Comparison of ENCODE assay signal across 25 cellular contexts in the genomic region with DNA sequence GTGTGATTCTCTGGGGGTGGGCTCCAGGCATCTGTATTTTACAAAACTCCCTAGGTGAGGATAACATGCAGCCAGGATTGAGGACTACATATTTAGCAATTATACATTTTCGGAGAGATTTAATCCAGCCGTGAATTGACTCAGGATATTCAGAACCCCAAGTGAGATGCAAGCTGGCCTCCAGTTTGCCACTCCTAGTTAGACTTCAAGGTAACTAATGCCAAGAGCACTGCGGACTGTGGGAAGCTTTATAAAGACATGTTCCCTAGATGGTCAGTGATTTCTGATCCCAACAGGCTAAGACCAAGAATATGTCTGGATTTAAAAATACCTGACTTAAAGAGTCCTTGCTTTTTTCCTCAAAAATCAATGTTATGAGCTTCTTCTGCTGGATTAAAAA.
"Had no signal": no experiment of that assay in that cellular context is flagged by ENCODE, and none has a peak within 500 bp of the region (broad histone marks: within the 10 kb centered on the region; RNA-seq: fewer than 3 reads in every experiment).

No MANE protein-coding gene starts in this region.

- DNase-seq: activated CD4-positive, alpha-beta T cell treated with anti-CD3 and anti-CD28 coated beads for 1 hour; activated CD4-positive, alpha-beta T cell treated with anti-CD3 and anti-CD28 coated beads, Interleukin-2, amount 10 ng/mL, durations not matched to agents 24 days and 14 days; activated CD4-positive, alpha-beta T cell treated with anti-CD3 and anti-CD28 coated beads, Interleukin-2, amount 50 U/mL, for 48 hours; activated CD8-positive, alpha-beta memory T cell treated with anti-CD3 and anti-CD28 coated beads, Interleukin-2, amount 10 ng/mL, durations not matched to agents 7 days and 5 days; activated effector memory CD4-positive, alpha-beta T cell treated with Interleukin-2 at 50 U/mL for 16 hours; activated naive CD4-positive, alpha-beta T cell; activated T-cell treated with anti-CD3 and anti-CD28 coated beads, Interleukin-2, amount 50 U/mL, for 24 hours; amniotic stem cell; body of pancreas; central memory CD4-positive, alpha-beta T cell; MG63; MV-4-11; NCI-H1105; NCI-H1436 treated with DMSO at 0.1 percent for 48 hours; NCI-H187; NCI-H2081; NCI-H524 treated with DMSO at 0.1 percent for 48 hours; PC-9; SIG-M5; T-helper 17 cell; T-helper 9 cell had no signal

- H3K4me1 Mint-ChIP-seq: activated CD4-positive, alpha-beta T cell treated with anti-CD3 and anti-CD28 coated beads, Interleukin-2, amount 10 ng/mL, durations not matched to agents 24 days and 14 days; activated CD8-positive, alpha-beta memory T cell treated with anti-CD3 and anti-CD28 coated beads, Interleukin-2, amount 10 ng/mL, durations not matched to agents 7 days and 5 days; activated naive CD4-positive, alpha-beta T cell treated with anti-CD3 and anti-CD28 coated beads, Interleukin-2, amount 50 U/mL, for 24 hours; T-helper 17 cell had no signal

- H3K36me3 Mint-ChIP-seq: activated CD8-positive, alpha-beta memory T cell treated with anti-CD3 and anti-CD28 coated beads, Interleukin-2, amount 10 ng/mL, durations not matched to agents 7 days and 5 days; activated naive CD4-positive, alpha-beta T cell treated with anti-CD3 and anti-CD28 coated beads, Interleukin-2, amount 50 U/mL, for 24 hours; WTC11 had no signal

- H3K27ac Mint-ChIP-seq: activated CD4-positive, alpha-beta T cell treated with anti-CD3 and anti-CD28 coated beads, Interleukin-2, amount 10 ng/mL, durations not matched to agents 24 days and 14 days; activated CD8-positive, alpha-beta memory T cell treated with anti-CD3 and anti-CD28 coated beads, Interleukin-2, amount 10 ng/mL, durations not matched to agents 7 days and 5 days; activated naive CD4-positive, alpha-beta T cell treated with anti-CD3 and anti-CD28 coated beads, Interleukin-2, amount 50 U/mL, for 24 hours; activated T-cell treated with anti-CD3 and anti-CD28 coated beads, Interleukin-2, amount 50 U/mL, for 24 hours; activated T-helper 1 cell treated with anti-CD3 and anti-CD28 coated beads, Interleukin-12 subunit alpha, Interleukin-12 subunit beta, Interleukin-2, Interleukin-4 antibody, amounts not matched to agents 30 ng/mL and 10 ng/mL and 1 ng/mL, durations not matched to agents 14 hours and 24 hours and 36 hours; T-helper 17 cell; WTC11 had no signal

- ATAC-seq: activated CD8-positive, alpha-beta memory T cell treated with anti-CD3 and anti-CD28 coated beads, Interleukin-2, amount 10 ng/mL, durations not matched to agents 7 days and 5 days; body of pancreas; T-helper 17 cell; WTC11 had no signal

- H3K9me3 Mint-ChIP-seq: activated CD4-positive, alpha-beta T cell treated with anti-CD3 and anti-CD28 coated beads, Interleukin-2, amount 10 ng/mL, durations not matched to agents 24 days and 14 days; activated naive CD4-positive, alpha-beta T cell treated with anti-CD3 and anti-CD28 coated beads, Interleukin-2, amount 50 U/mL, for 24 hours; activated T-cell treated with anti-CD3 and anti-CD28 coated beads, Interleukin-2, amount 50 U/mL, for 24 hours; activated T-helper 1 cell treated with anti-CD3 and anti-CD28 coated beads, Interleukin-12 subunit alpha, Interleukin-12 subunit beta, Interleukin-2, Interleukin-4 antibody, amounts not matched to agents 30 ng/mL and 10 ng/mL and 1 ng/mL, durations not matched to agents 14 hours and 24 hours and 36 hours had no signal

- FAIRE-seq: bronchial epithelial cell had no signal

- H3K4me3 Mint-ChIP-seq: activated CD4-positive, alpha-beta T cell treated with anti-CD3 and anti-CD28 coated beads, Interleukin-2, amount 10 ng/mL, durations not matched to agents 24 days and 14 days; activated CD8-positive, alpha-beta memory T cell treated with anti-CD3 and anti-CD28 coated beads, Interleukin-2, amount 10 ng/mL, durations not matched to agents 7 days and 5 days; activated naive CD4-positive, alpha-beta T cell treated with anti-CD3 and anti-CD28 coated beads, Interleukin-2, amount 50 U/mL, for 24 hours; activated T-cell treated with anti-CD3 and anti-CD28 coated beads, Interleukin-2, amount 50 U/mL, for 24 hours; activated T-helper 1 cell treated with anti-CD3 and anti-CD28 coated beads, Interleukin-12 subunit alpha, Interleukin-12 subunit beta, Interleukin-2, Interleukin-4 antibody, amounts not matched to agents 30 ng/mL and 10 ng/mL and 1 ng/mL, durations not matched to agents 14 hours and 24 hours and 36 hours; T-helper 17 cell; WTC11 had no signal
